In the genomic region with DNA sequence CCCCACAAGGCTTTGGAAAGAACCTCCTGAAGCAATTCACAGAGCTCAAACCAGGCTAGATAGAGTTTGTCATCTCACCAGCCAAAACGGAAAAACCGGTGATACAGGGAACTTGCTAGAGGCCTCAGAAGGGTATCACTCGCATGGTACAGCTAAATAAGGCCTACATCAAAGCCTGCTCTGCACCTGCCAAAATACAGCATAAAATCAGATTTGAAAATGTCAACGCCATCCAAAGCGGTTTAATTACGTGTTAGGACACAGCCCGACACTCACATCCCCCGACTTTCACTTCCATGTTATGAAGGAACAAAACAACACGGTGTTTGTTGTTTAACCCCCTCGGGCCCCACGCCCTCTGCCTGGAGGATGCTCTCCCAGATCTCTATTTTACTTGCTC, we compare ENCODE assay signal across 19 cellular contexts.
DNase-seq lines count a peak whose midpoint lies in the region; ATAC-seq and TF ChIP-seq lines count a peak whose summit lies in the region.
"Had no signal": no experiment of that assay in that cellular context is flagged by ENCODE, and none has a peak within 500 bp of the region (broad histone marks: within the 10 kb centered on the region; RNA-seq: fewer than 3 reads in every experiment).

No MANE protein-coding gene starts in this region.

- H3K36me3 ChIP-seq in OCI-LY3 (replicated peaks; ENCODE audit: low read depth, low read length), result no peaks in the 10 kb centered on the region

- intact Hi-C loops in Right ventricle myocardium superior (cut with DNase I), result no loop called here

- H3K27ac ChIP-seq in OCI-LY3 (ENCODE audit: low read length) (no peak overlapping the region), layer of hippocampus (ENCODE audit: low read depth, low read length) (peak overlapping the region; percentile 27)
- H3K27ac ChIP-seq: C4-2B had no signal

- no peak overlapping the region for H3K9ac ChIP-seq in OCI-LY3 (ENCODE audit: low read length)

- H4K20me1 ChIP-seq in OCI-LY3 (ENCODE audit: insufficient read depth, low read length), result no peaks in the 10 kb centered on the region

- DNase-seq in GM12865 (ENCODE audit: low read depth) (peak; percentile 47), DMS153 treated with DMSO at 0.1 percent for 48 hours (lab: John Stamatoyannopoulos, UW; ENCODE audit: unreplicated experiment) (no peak), Right ventricle myocardium superior (no peak)
- DNase-seq: activated CD4-positive, alpha-beta T cell treated with anti-CD3 and anti-CD28 coated beads for 4 hours; activated naive CD4-positive, alpha-beta T cell treated with anti-CD3 and anti-CD28 coated beads, Interleukin-2, amount 10 ng/mL, durations not matched to agents 7 days and 5 days; activated T-cell treated with anti-CD3 and anti-CD28 coated beads, Interleukin-2, amount 50 U/mL, for 48 hours; Calu3; Kasumi-1; left ventricle myocardium superior; NCI-H1105 treated with DMSO at 0.1 percent for 48 hours; NCI-H2107; NCI-H526 had no signal

- H2AFZ ChIP-seq in OCI-LY3 (ENCODE audit: low read depth, low read length), result 0 out of 2 replicates have a peak overlapping the region, but pooled peaks have one; percentile 13

- H3K79me2 ChIP-seq in OCI-LY3 (ENCODE audit: low read length), result no peaks in the 10 kb centered on the region

- H3K27me3 ChIP-seq in OCI-LY3 (ENCODE audit: low read depth, low read length) (no peaks in the 10 kb centered on the region), layer of hippocampus (ENCODE audit: control insufficient read depth, insufficient read depth, low read length) (no peaks in the 10 kb centered on the region)

- peak overlapping the region; percentile 37 for H3K4me2 ChIP-seq in OCI-LY3 (ENCODE audit: low read length)

- peaks cover 9% of the 10 kb centered on the region for H3K4me1 ChIP-seq in OCI-LY3 (ENCODE audit: low read length)

- no peaks in the 10 kb centered on the region for H3K9me3 ChIP-seq in OCI-LY3 (ENCODE audit: insufficient read depth, low read length)

- ATAC-seq in HG02798 (IDR thresholded peaks at IDR 0.05; ENCODE audit: poor library complexity, unreplicated experiment) (peak; percentile 49), HG02981 (IDR thresholded peaks at IDR 0.05; ENCODE audit: unreplicated experiment) (no peak), GM19351 (IDR thresholded peaks at IDR 0.05; ENCODE audit: unreplicated experiment) (no peak), Right ventricle myocardium superior (ENCODE audit: poor library complexity) (no peak)
- ATAC-seq: HCT116, left ventricle myocardium superior had no signal

- TF ChIP-seq CTCF in GM12865 (IDR thresholded peaks at IDR 0.05; ENCODE audit: insufficient read depth, low read depth, low read length, missing control alignments), result no peak
- TF ChIP-seq CTCF in OCI-LY3 (IDR thresholded peaks at IDR 0.05; ENCODE audit: low read depth, low read length), result no peak

- H3K4me3 ChIP-seq in GM12865 (ENCODE audit: low read depth, low read length) (peak overlapping the region; percentile 2; the same call in 1 of the 2 replicates), OCI-LY3 (ENCODE audit: low read length) (peak overlapping the region; percentile 24; the same call in 1 of the 2 replicates)
